ENCODE assay signal across 30 cellular contexts in the genomic region with DNA sequence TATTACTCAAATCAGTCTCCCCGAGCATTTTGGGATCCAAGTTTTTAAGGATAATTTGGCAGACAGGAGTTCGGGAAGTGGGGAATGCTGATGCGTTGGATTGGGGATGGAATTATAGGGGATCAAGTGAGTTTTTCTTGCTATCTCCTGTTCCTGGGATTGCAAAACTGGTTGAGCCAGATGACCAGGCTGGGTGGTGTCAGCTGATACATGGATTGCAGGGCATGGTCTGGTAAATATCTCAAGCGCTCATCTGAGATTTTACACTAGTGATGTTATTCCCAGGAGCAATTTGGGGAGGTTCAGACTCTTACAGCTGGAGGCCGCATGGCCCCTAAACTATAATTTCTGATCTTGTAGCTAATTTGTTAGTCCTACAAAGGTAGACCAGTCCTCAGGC. TPM values are rescaled to one million over a fixed set of nuclear protein-coding genes. Genes with fewer than 3 reads are reported as not detected.
DNase-seq lines count a peak whose midpoint lies in the region; ATAC-seq, FAIRE-seq and TF ChIP-seq lines count a peak whose summit lies in the region.
"Had no signal": no experiment of that assay in that cellular context is flagged by ENCODE, and none has a peak within 500 bp of the region (broad histone marks: within the 10 kb centered on the region; RNA-seq: fewer than 3 reads in every experiment).

No MANE protein-coding gene starts in this region.

- H4K8ac ChIP-seq in trophoblast cell (ENCODE audit: low read depth, low read length): peak overlapping the region; percentile 48

- no peaks in the 10 kb centered on the region for H3K9me3 ChIP-seq in trophoblast cell (ENCODE audit: insufficient read depth, low read depth, low read length)
- H3K9me3 ChIP-seq: A549, HAP-1, SJCRH30 had no signal

- H3K9me3 Mint-ChIP-seq in WTC11: no peaks in the 10 kb centered on the region
- H3K9me3 Mint-ChIP-seq: activated T-helper 17 cell treated with anti-CD3 and anti-CD28 coated beads, Interleukin-2, amount 50 U/mL, for 72 hours; CD4-positive, alpha-beta memory T cell; IgD-negative memory B cell; natural killer cell; stimulated activated naive B cell treated with anti-CD40 and anti-IgM and Interleukin-4, amounts not matched to agents 10 μg/mL and 1 μg/mL and 100 μg/mL, for 72 hours had no signal

- no peak for FAIRE-seq in HTR-8/SVneo (lab: Jason Lieb, UNC)
- FAIRE-seq: A549, kidney had no signal

- ATAC-seq in WTC11 (no peak), HG03439 (IDR thresholded peaks at IDR 0.05; ENCODE audit: unreplicated experiment) (no peak)
- ATAC-seq: A549; activated T-helper 17 cell treated with anti-CD3 and anti-CD28 coated beads, Interleukin-2, amount 50 U/mL, for 72 hours; natural killer cell; stimulated activated naive B cell treated with anti-CD40 and anti-IgM and Interleukin-4, amounts not matched to agents 10 μg/mL and 1 μg/mL and 100 μg/mL, for 72 hours had no signal

- DNase-seq in ELF-1 (ENCODE audit: low read depth, low spot score): peak; percentile 64
- DNase-seq in WTC11 (ENCODE audit: low spot score): no peak
- peak; percentile 88 for DNase-seq in islet precursor cell
- peak; percentile 67 to 81 for DNase-seq in trophoblast cell
- DNase-seq in NCI-H69 (lab: John Stamatoyannopoulos, UW): no peak
- DNase-seq in HTR-8/SVneo (ENCODE audit: insufficient read length, low spot score): no peak
- DNase-seq in NOMO-1 treated with dmso at 0.1 percent for 144 hours (lab: John Stamatoyannopoulos, UW; ENCODE audit: unreplicated experiment): no peak
- DNase-seq: activated CD4-positive, alpha-beta T cell treated with anti-CD3 and anti-CD28 coated beads for 48 hours; activated naive CD4-positive, alpha-beta T cell treated with anti-CD3 and anti-CD28 coated beads, Interleukin-2, amount 50 U/mL, for 16 hours; amniotic stem cell; brain microvascular endothelial cell; CD4-positive, alpha-beta memory T cell; effector CD8-positive, alpha-beta T cell; EL; kidney; MV-4-11; natural killer cell; NCI-H1436; NCI-H2081 treated with DMSO at 0.1 percent for 48 hours; RPMI8226; SJCRH30; stimulated activated naive B cell treated with anti-CD40 and anti-IgM and Interleukin-4, amounts not matched to agents 10 μg/mL and 1 μg/mL and 100 μg/mL, for 72 hours; substantia nigra; WERI-Rb-1 had no signal

- CTCF ChIA-PET in WTC11 (lab: Charles Lee): no interaction called here

- H3K4me1 ChIP-seq in trophoblast cell (ENCODE audit: control insufficient read depth in 1 of 2, insufficient read depth in 2 of 2, low read length in 2 of 2): peaks cover 8 to 12% of the 10 kb centered on the region in 2 experiments

- H3K27me3 Mint-ChIP-seq in WTC11 (ENCODE audit: low read depth): no peaks in the 10 kb centered on the region
- H3K27me3 Mint-ChIP-seq: activated T-helper 17 cell treated with anti-CD3 and anti-CD28 coated beads, Interleukin-2, amount 50 U/mL, for 72 hours; B cell; IgD-negative memory B cell had no signal

- POLR2A ChIA-PET in WTC11 (lab: Charles Lee): interaction anchor here (0.6 kb wide), 1 partner anchor 31 kb away, joined by 3 read pairs; no protein-coding TSS in a partner anchor

- no peak overlapping the region for H3K9ac ChIP-seq in trophoblast cell (ENCODE audit: low read length)

- peak overlapping the region; percentile 61 for H3K4me2 ChIP-seq in trophoblast cell (ENCODE audit: low read length)
- H3K4me2 ChIP-seq: A549 had no signal

- peaks cover 53% of the 10 kb centered on the region for H3K4me1 Mint-ChIP-seq in WTC11
- H3K4me1 Mint-ChIP-seq: B cell; CD4-positive, alpha-beta memory T cell; IgD-negative memory B cell; natural killer cell; stimulated activated naive B cell treated with anti-CD40 and anti-IgM and Interleukin-4, amounts not matched to agents 10 μg/mL and 1 μg/mL and 100 μg/mL, for 72 hours had no signal

- no peak overlapping the region for H2BK12ac ChIP-seq in trophoblast cell (ENCODE audit: low read length)

- H2AFZ ChIP-seq in trophoblast cell (ENCODE audit: insufficient read depth, low read length, poor library complexity): no peak overlapping the region

- H3K23ac ChIP-seq in trophoblast cell (ENCODE audit: low read length): no peak overlapping the region

- no peaks in the 10 kb centered on the region for H3K79me2 ChIP-seq in trophoblast cell (ENCODE audit: control insufficient read depth, insufficient read depth, low read length, poor library complexity)

- H3K27me3 ChIP-seq in trophoblast cell (ENCODE audit: insufficient read depth, low read length): no peaks in the 10 kb centered on the region
- H3K27me3 ChIP-seq: brain microvascular endothelial cell, SJCRH30 had no signal

- no peak overlapping the region for H4K12ac ChIP-seq in trophoblast cell (ENCODE audit: low read depth, low read length)

- no peak overlapping the region for H3K4me3 ChIP-seq in trophoblast cell (ENCODE audit: low read depth, low read length)
- H3K4me3 ChIP-seq: A549, HAP-1, SJCRH30 had no signal

- H3K36me3 ChIP-seq in trophoblast cell (ENCODE audit: control insufficient read depth in 1 of 2, insufficient read depth in 2 of 2, low read length in 2 of 2): no peaks in the 10 kb centered on the region
- H3K36me3 ChIP-seq: brain microvascular endothelial cell, HAP-1, WERI-Rb-1 had no signal

- TF ChIP-seq CTCF in WTC11 (IDR thresholded peaks at IDR 0.05): no peak

- H2BK120ac ChIP-seq in trophoblast cell (ENCODE audit: insufficient read depth, low read length, poor library complexity): no peak overlapping the region

- H3K36me3 Mint-ChIP-seq in WTC11: peaks cover 38% of the 10 kb centered on the region
- H3K36me3 Mint-ChIP-seq: CD4-positive, alpha-beta memory T cell; IgD-negative memory B cell; natural killer cell had no signal

- H4K91ac ChIP-seq in trophoblast cell (ENCODE audit: low read depth, low read length): no peak overlapping the region

- H2BK5ac ChIP-seq in trophoblast cell (ENCODE audit: low read depth, low read length, poor library complexity): no peak overlapping the region

- peak overlapping the region; percentile 21; the same call in 1 of the 2 replicates for H3K27ac Mint-ChIP-seq in WTC11
- H3K27ac Mint-ChIP-seq: activated T-helper 17 cell treated with anti-CD3 and anti-CD28 coated beads, Interleukin-2, amount 50 U/mL, for 72 hours; B cell; CD4-positive, alpha-beta memory T cell; IgD-negative memory B cell; natural killer cell; stimulated activated naive B cell treated with anti-CD40 and anti-IgM and Interleukin-4, amounts not matched to agents 10 μg/mL and 1 μg/mL and 100 μg/mL, for 72 hours had no signal

- H3K4ac ChIP-seq in trophoblast cell (ENCODE audit: low read depth, low read length): no peak overlapping the region

- peaks cover 16% of the 10 kb centered on the region for H3K79me1 ChIP-seq in trophoblast cell (ENCODE audit: low read length)

- no CpG with 5 or more reads among the region's 5 CpGs for WGBS in trophoblast cell (ENCODE audit: extremely low coverage, insufficient coverage, insufficient read length)

- H3K4me3 Mint-ChIP-seq in WTC11: no peak overlapping the region
- H3K4me3 Mint-ChIP-seq: activated T-helper 17 cell treated with anti-CD3 and anti-CD28 coated beads, Interleukin-2, amount 50 U/mL, for 72 hours; B cell; CD4-positive, alpha-beta memory T cell; IgD-negative memory B cell; natural killer cell; stimulated activated naive B cell treated with anti-CD40 and anti-IgM and Interleukin-4, amounts not matched to agents 10 μg/mL and 1 μg/mL and 100 μg/mL, for 72 hours had no signal

- H3K18ac ChIP-seq in trophoblast cell (ENCODE audit: low read length): no peak overlapping the region

- no peak overlapping the region for H3K14ac ChIP-seq in trophoblast cell (ENCODE audit: low read length)

- H2AK5ac ChIP-seq in trophoblast cell (ENCODE audit: low read length): no peak overlapping the region

- peak overlapping the region; percentile 91 for H3K27ac ChIP-seq in trophoblast cell (ENCODE audit: low read depth, low read length)
- H3K27ac ChIP-seq: brain microvascular endothelial cell, SJCRH30, WERI-Rb-1 had no signal

TF ChIP-seq in WTC11, 78 proteins besides CTCF, POLR2A, EP300 and RAD21:
- TF ChIP-seq ETV6 (CRISPR knock-in tag; IDR thresholded peaks at IDR 0.05): no peak
- TF ChIP-seq HMGA2 (CRISPR knock-in tag; IDR thresholded peaks at IDR 0.05): no peak
- TF ChIP-seq, protein P1, sequence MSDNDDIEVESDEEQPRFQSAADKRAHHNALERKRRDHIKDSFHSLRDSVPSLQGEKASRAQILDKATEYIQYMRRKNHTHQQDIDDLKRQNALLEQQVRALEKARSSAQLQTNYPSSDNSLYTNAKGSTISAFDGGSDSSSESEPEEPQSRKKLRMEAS (CRISPR knock-in tag; IDR thresholded peaks at IDR 0.05): no peak
- TF ChIP-seq, protein P2, sequence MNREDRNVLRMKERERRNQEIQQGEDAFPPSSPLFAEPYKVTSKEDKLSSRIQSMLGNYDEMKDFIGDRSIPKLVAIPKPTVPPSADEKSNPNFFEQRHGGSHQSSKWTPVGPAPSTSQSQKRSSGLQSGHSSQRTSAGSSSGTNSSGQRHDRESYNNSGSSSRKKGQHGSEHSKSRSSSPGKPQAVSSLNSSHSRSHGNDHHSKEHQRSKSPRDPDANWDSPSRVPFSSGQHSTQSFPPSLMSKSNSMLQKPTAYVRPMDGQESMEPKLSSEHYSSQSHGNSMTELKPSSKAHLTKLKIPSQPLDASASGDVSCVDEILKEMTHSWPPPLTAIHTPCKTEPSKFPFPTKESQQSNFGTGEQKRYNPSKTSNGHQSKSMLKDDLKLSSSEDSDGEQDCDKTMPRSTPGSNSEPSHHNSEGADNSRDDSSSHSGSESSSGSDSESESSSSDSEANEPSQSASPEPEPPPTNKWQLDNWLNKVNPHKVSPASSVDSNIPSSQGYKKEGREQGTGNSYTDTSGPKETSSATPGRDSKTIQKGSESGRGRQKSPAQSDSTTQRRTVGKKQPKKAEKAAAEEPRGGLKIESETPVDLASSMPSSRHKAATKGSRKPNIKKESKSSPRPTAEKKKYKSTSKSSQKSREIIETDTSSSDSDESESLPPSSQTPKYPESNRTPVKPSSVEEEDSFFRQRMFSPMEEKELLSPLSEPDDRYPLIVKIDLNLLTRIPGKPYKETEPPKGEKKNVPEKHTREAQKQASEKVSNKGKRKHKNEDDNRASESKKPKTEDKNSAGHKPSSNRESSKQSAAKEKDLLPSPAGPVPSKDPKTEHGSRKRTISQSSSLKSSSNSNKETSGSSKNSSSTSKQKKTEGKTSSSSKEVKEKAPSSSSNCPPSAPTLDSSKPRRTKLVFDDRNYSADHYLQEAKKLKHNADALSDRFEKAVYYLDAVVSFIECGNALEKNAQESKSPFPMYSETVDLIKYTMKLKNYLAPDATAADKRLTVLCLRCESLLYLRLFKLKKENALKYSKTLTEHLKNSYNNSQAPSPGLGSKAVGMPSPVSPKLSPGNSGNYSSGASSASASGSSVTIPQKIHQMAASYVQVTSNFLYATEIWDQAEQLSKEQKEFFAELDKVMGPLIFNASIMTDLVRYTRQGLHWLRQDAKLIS (CRISPR knock-in tag; IDR thresholded peaks at IDR 0.05; ENCODE audit: borderline replicate concordance): no peak

RNA-seq across cellular contexts. Expression of a gene that starts 54.7 kb away (rescaled TPM):
- total RNA-seq in WTC11 (2021): 29.7 to 34.9 TPM (median 30.8 TPM) in 3 replicates
- polyA plus RNA-seq in trophoblast cell (2013): 8.5 and 9.0 TPM in 2 replicates

Comparison
In these comparisons a context has a peak if more than half of its experiments do, and no peak if none do; other contexts are left out.
1. DNase-seq: peak in ELF-1 (single experiment), islet precursor cell (single experiment) and trophoblast cell (2 of 2); none in WTC11 (single experiment), NCI-H69 (single experiment), HTR-8/SVneo (single experiment) and NOMO-1 treated with dmso at 0.1 percent for 144 hours (single experiment).